ENCODE assay signal across 24 cellular contexts in the genomic region with DNA sequence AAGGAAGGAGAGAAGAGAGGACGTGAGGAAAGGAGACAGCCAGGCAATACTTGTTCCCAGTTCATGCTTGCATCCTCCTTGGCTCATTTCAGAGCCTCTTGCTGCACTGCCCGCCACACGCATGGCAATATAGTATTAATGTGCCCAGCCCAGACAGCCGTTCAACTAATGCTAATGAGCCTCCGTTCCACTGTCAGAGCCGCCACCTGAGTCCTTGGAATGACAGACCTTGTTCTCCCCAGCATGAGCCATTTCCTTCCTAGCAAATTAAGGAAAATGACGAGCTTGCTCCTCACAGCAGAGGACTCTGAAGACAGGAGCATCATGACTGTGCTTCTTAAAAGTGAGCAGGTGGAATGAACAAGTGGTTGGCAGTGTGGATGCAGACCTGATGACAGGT. TPM values are rescaled to one million over a fixed set of nuclear protein-coding genes. Genes with fewer than 3 reads are reported as not detected.
A peak's percentile ranks its signal among the peaks of the same experiment; 100 is the strongest.
DNase-seq lines count a peak whose midpoint lies in the region; ATAC-seq and TF ChIP-seq lines count a peak whose summit lies in the region.
"Had no signal": no experiment of that assay in that cellular context is flagged by ENCODE, and none has a peak within 500 bp of the region (broad histone marks: within the 10 kb centered on the region; RNA-seq: fewer than 3 reads in every experiment).

No MANE protein-coding gene starts in this region.

- TF ChIP-seq CTCF in H9 (conservative IDR thresholded peaks at IDR 0.05) = no peak
- TF ChIP-seq CTCF in brain (conservative IDR thresholded peaks at IDR 0.05) = no peak

- no peaks in the 10 kb centered on the region for H3K23me2 ChIP-seq in H9 (ENCODE audit: insufficient read length, low read depth, low read length, poor library complexity, severe bottlenecking)

- H3K27me3 Mint-ChIP-seq in H9 (ENCODE audit: low read depth) = peaks cover 9% of the 10 kb centered on the region
- peaks cover 21% of the 10 kb centered on the region for H3K27me3 Mint-ChIP-seq in brain

- H4K91ac ChIP-seq in H9 (ENCODE audit: insufficient read length, low read depth, low read length) = no peak overlapping the region

- H3K9me3 Mint-ChIP-seq in H9 (no peaks in the 10 kb centered on the region), brain (no peaks in the 10 kb centered on the region)
- H3K9me3 Mint-ChIP-seq: CD4-positive, alpha-beta memory T cell had no signal

- H2BK15ac ChIP-seq in H9 (ENCODE audit: low read depth, low read length) = no peak overlapping the region

- H4K20me1 ChIP-seq in H9 (ENCODE audit: control insufficient read depth, insufficient read depth, insufficient read length) = no peaks in the 10 kb centered on the region
- H4K20me1 ChIP-seq: BLaER1 treated with 17β-estradiol and CSF1 and Interleukin-3, amounts not matched to agents 10 nM and 100 nM had no signal

- no peak overlapping the region for H3K27ac ChIP-seq in H9 (ENCODE audit: insufficient read length, low read depth, low read length)
- H3K27ac ChIP-seq: BLaER1 treated with 17β-estradiol and CSF1 and Interleukin-3, amounts not matched to agents 10 nM and 100 nM; HL-60 had no signal

- no peak overlapping the region for H4K8ac ChIP-seq in H9 (replicated peaks; ENCODE audit: insufficient read length, low read depth, low read length)

- no peak overlapping the region for H2BK12ac ChIP-seq in H9 (ENCODE audit: insufficient read length, low read depth, low read length)

- H4K5ac ChIP-seq in H9 (ENCODE audit: insufficient read length, low read depth, low read length) = no peak overlapping the region

- H3K27ac Mint-ChIP-seq in H9 = no peak overlapping the region; a peak in 1 of 7 replicates
- peak overlapping the region in 3 of 5 experiments; percentile 23 to 83 (median 58) for H3K27ac Mint-ChIP-seq in brain
- H3K27ac Mint-ChIP-seq: CD4-positive, alpha-beta memory T cell had no signal

- intact Hi-C loops in posterior vena cava (cut with DNase I) = no loop called here

- no peak overlapping the region for H3K56ac ChIP-seq in H9 (ENCODE audit: insufficient read length, low read depth, low read length)

- H3K79me1 ChIP-seq in H9 (ENCODE audit: insufficient read depth, low read depth, low read length, poor library complexity, severe bottlenecking) = no peaks in the 10 kb centered on the region

- H3K4me3 Mint-ChIP-seq in H9 (no peak overlapping the region), brain (no peak overlapping the region)
- H3K4me3 Mint-ChIP-seq: CD4-positive, alpha-beta memory T cell had no signal

- no peak overlapping the region for H3K9ac ChIP-seq in H9 (ENCODE audit: extremely low read depth, insufficient read length, low read length)
- H3K9ac ChIP-seq: BLaER1 treated with 17β-estradiol and CSF1 and Interleukin-3, amounts not matched to agents 10 nM and 100 nM had no signal

- H3K9me3 ChIP-seq in H9 (ENCODE audit: control insufficient read depth, low read depth, low read length) (no peaks in the 10 kb centered on the region), MG63 (no peaks in the 10 kb centered on the region)
- H3K9me3 ChIP-seq: Caco-2 had no signal

- no peak overlapping the region for H2BK5ac ChIP-seq in H9 (ENCODE audit: insufficient read length, low read length)

- H3K79me2 ChIP-seq in H9 (ENCODE audit: insufficient read depth, low read length) = no peaks in the 10 kb centered on the region

- H3T11ph ChIP-seq in H9 (ENCODE audit: low read length) = no peak overlapping the region

- ATAC-seq in HG03457 (IDR thresholded peaks at IDR 0.05; ENCODE audit: unreplicated experiment) = no peak
- ATAC-seq: HepG2 had no signal

- H3K14ac ChIP-seq in H9 (ENCODE audit: insufficient read depth, low read length) = no peak overlapping the region

- WGBS in H9 (ENCODE audit: extremely low coverage, insufficient read length, low lambda C conversion rate) = no CpG with 5 or more reads among the region's 7 CpGs

- H3K36me3 Mint-ChIP-seq in H9 (ENCODE audit: insufficient read depth in 1 of 3, low read depth in 3 of 3) (no peaks in the 10 kb centered on the region), brain (no peaks in the 10 kb centered on the region)
- H3K36me3 Mint-ChIP-seq: CD4-positive, alpha-beta memory T cell had no signal

- H2BK20ac ChIP-seq in H9 (ENCODE audit: low read depth, low read length, poor library complexity, severe bottlenecking) = no peak overlapping the region

- H3K18ac ChIP-seq in H9 (ENCODE audit: insufficient read length, low read depth, low read length) = no peak overlapping the region

- H3K27me3 ChIP-seq in H9 (ENCODE audit: insufficient read depth, low read length) (no peaks in the 10 kb centered on the region), MG63 (no peaks in the 10 kb centered on the region; the same call in 1 of the 2 replicates)
- H3K27me3 ChIP-seq: BLaER1 treated with 17β-estradiol and CSF1 and Interleukin-3, amounts not matched to agents 10 nM and 100 nM had no signal

- no peaks in the 10 kb centered on the region for H3K36me3 ChIP-seq in MG63
- H3K36me3 ChIP-seq: BLaER1 treated with 17β-estradiol and CSF1 and Interleukin-3, amounts not matched to agents 10 nM and 100 nM had no signal

- DNase-seq in NCI-H146 (lab: John Stamatoyannopoulos, UW) (peak; percentile 49), NCI-H146 treated with DMSO at 0.1 percent for 48 hours (lab: John Stamatoyannopoulos, UW; ENCODE audit: unreplicated experiment) (no peak), H9 (peak; percentile 21), posterior vena cava (ENCODE audit: low spot score) (peak; percentile 10), MG63 (no peak)
- DNase-seq: 8988T; Caco-2; CD4-positive, alpha-beta memory T cell; DMS 273 treated with DMSO at 0.1 percent for 48 hours; DMS79 treated with DMSO at 0.1 percent for 48 hours; H7; KBM-7; NCI-H1694; NCI-H510A; NCI-H82; OCI-M1; Right ventricle myocardium superior had no signal

- no peak overlapping the region for H2AK5ac ChIP-seq in H9 (ENCODE audit: insufficient read length, low read length)

- no peak overlapping the region for H2AFZ ChIP-seq in H9 (ENCODE audit: low read length)

- H3K4me3 ChIP-seq in MG63 = no peak overlapping the region
- H3K4me3 ChIP-seq: BLaER1 treated with 17β-estradiol and CSF1 and Interleukin-3, amounts not matched to agents 10 nM and 100 nM had no signal

- no peaks in the 10 kb centered on the region; the same call in 1 of the 2 replicates for H3K4me1 ChIP-seq in H9 (ENCODE audit: insufficient read depth, low read length)
- H3K4me1 ChIP-seq: Caco-2 had no signal

- H3K23ac ChIP-seq in H9 (ENCODE audit: insufficient read length, low read depth, low read length) = no peak overlapping the region

- peaks cover 40 to 66% of the 10 kb centered on the region in 2 experiments for H3K4me1 Mint-ChIP-seq in H9
- peaks cover 55% of the 10 kb centered on the region for H3K4me1 Mint-ChIP-seq in brain
- H3K4me1 Mint-ChIP-seq: CD4-positive, alpha-beta memory T cell had no signal

- H2BK120ac ChIP-seq in H9 (ENCODE audit: low read depth, low read length, poor library complexity, severe bottlenecking) = no peak overlapping the region

- H3K4me2 ChIP-seq in H9 (ENCODE audit: insufficient read depth, insufficient read length, low read length) = no peak overlapping the region
- H3K4me2 ChIP-seq: BLaER1 treated with 17β-estradiol and CSF1 and Interleukin-3, amounts not matched to agents 10 nM and 100 nM had no signal

- no peak overlapping the region for H3K4ac ChIP-seq in H9 (ENCODE audit: low read depth, low read length)

RNA-seq across cellular contexts. Expression of a gene that starts 10.8 kb away (rescaled TPM):
- total RNA-seq in H9 (2021) (0.04 and 0.07 TPM in 2 replicates), posterior vena cava (1 to 10 TPM; 2.3 to 3.0 TPM)
- polyA plus RNA-seq in brain (ENCODE audit: insufficient read depth, low read depth, low replicate concordance) = not detected
- 0.07 and 0.49 TPM in 2 replicates for total RNA-seq in MG63 (2014; rRNA removed; shearing (Covaris generic); ENCODE audit: low replicate concordance)
- total RNA-seq: CD4-positive, alpha-beta memory T cell; HepG2; HT-29; SK-MEL-5 had no signal
- polyA plus RNA-seq: CD4-positive, alpha-beta memory T cell; HepG2 had no signal

RNA-seq across cellular contexts. Expression of a gene that starts 18.8 kb away (rescaled TPM):
- not detected in 2 replicates for total RNA-seq in H9 (2021)
- polyA plus RNA-seq in brain (ENCODE audit: insufficient read depth, low read depth, low replicate concordance) = not detected
- total RNA-seq in posterior vena cava = under 1 TPM; 0.05 to 0.09 TPM
- total RNA-seq in MG63 (2014; rRNA removed; shearing (Covaris generic); ENCODE audit: low replicate concordance) = not detected in 2 replicates
- total RNA-seq: H7, HepG2, HT-29, Right ventricle myocardium superior, SK-MEL-5 had no signal
- polyA plus RNA-seq: HepG2 had no signal

RNA-seq across cellular contexts. Expression of a gene that starts 29.2 kb away (rescaled TPM):
- not detected in 2 replicates for total RNA-seq in H9 (2021)
- polyA plus RNA-seq in brain (ENCODE audit: insufficient read depth, low read depth, low replicate concordance) = not detected
- under 1 TPM in 1 of 2 donors, not detected in 1; 0.14 TPM for total RNA-seq in posterior vena cava
- total RNA-seq in MG63 (2014; rRNA removed; shearing (Covaris generic); ENCODE audit: low replicate concordance) = not detected in 2 replicates
- total RNA-seq: Caco-2; CD4-positive, alpha-beta memory T cell; HT-29; SK-MEL-5 had no signal
- polyA plus RNA-seq: CD4-positive, alpha-beta memory T cell had no signal

Comparison
In these comparisons a context has a peak if more than half of its experiments do, and no peak if none do; other contexts are left out.
1. DNase-seq: peak in NCI-H146 (single experiment), H9 (single experiment) and posterior vena cava (single experiment); none in NCI-H146 treated with DMSO at 0.1 percent for 48 hours (single experiment) and MG63 (single experiment).
2. H3K27ac Mint-ChIP-seq: peak in brain (3 of 5); none in H9 (0 of 3).